25 cellular contexts compared by ENCODE assay signal in genomic region chr10:124007102-124007772, GRCh38.
DNase-seq lines count a peak whose midpoint lies in the region; ATAC-seq and TF ChIP-seq lines count a peak whose summit lies in the region.
"Had no signal": no experiment of that assay in that cellular context is flagged by ENCODE, and none has a peak within 500 bp of the region (broad histone marks: within the 10 kb centered on the region; RNA-seq: fewer than 3 reads in every experiment).

No MANE protein-coding gene starts in this region.

- peak overlapping the region; percentile 26 to 84 (median 62); a peak in 19 of 22 replicates for H3K4me2 ChIP-seq in BLaER1 treated with 17β-estradiol and CSF1 and Interleukin-3, amounts not matched to agents 10 nM and 100 nM
- H3K4me2 ChIP-seq: KMS-11 had no signal

- ATAC-seq in RWPE2 (ENCODE audit: low read depth) (no peak), right lobe of liver (no peak), GM18520 (IDR thresholded peaks at IDR 0.05; ENCODE audit: unreplicated experiment) (no peak)
- ATAC-seq: activated naive CD4-positive, alpha-beta T cell treated with anti-CD3 and anti-CD28 coated beads, Interleukin-2, amount 50 U/mL, for 72 hours; activated T-cell treated with anti-CD3 and anti-CD28 coated beads, Interleukin-2, amount 50 U/mL, for 4 hours had no signal

- H3K27me3 ChIP-seq in BLaER1 treated with 17β-estradiol and CSF1 and Interleukin-3, amounts not matched to agents 10 nM and 100 nM = no peaks in the 10 kb centered on the region
- H3K27me3 ChIP-seq in RWPE2 (ENCODE audit: insufficient read depth, poor library complexity, severe bottlenecking) (no peaks in the 10 kb centered on the region), right lobe of liver (no peaks in the 10 kb centered on the region), sigmoid colon (no peaks in the 10 kb centered on the region)
- H3K27me3 ChIP-seq: ascending aorta had no signal

- H3K36me3 ChIP-seq in BLaER1 treated with 17β-estradiol and CSF1 and Interleukin-3, amounts not matched to agents 10 nM and 100 nM = peaks cover 69 to 100% (median 97%) of the 10 kb centered on the region in 11 experiments
- H3K36me3 ChIP-seq in RWPE2 (ENCODE audit: low read depth) (peaks cover 32% of the 10 kb centered on the region), right lobe of liver (peaks cover 0 to 18% (median 2%) of the 10 kb centered on the region in 4 donors), sigmoid colon (peaks cover 0 to 9% (median 3%) of the 10 kb centered on the region in 4 donors)

- no peak for TF ChIP-seq CTCF in RWPE2 (IDR thresholded peaks at IDR 0.05; ENCODE audit: poor library complexity, severe bottlenecking)
- TF ChIP-seq CTCF in right lobe of liver (IDR thresholded peaks at IDR 0.05) = no peak
- no peak for TF ChIP-seq CTCF in sigmoid colon (IDR thresholded peaks at IDR 0.05)

- TF ChIP-seq POLR2A in right lobe of liver (IDR thresholded peaks at IDR 0.05) = no peak
- no peak for TF ChIP-seq POLR2A in sigmoid colon (IDR thresholded peaks at IDR 0.05)

- H3K4me3 ChIP-seq in BLaER1 treated with 17β-estradiol and CSF1 and Interleukin-3, amounts not matched to agents 10 nM and 100 nM = no peak overlapping the region
- no peak overlapping the region for H3K4me3 ChIP-seq in RWPE2 (ENCODE audit: severe bottlenecking)
- no peak overlapping the region for H3K4me3 ChIP-seq in right lobe of liver
- H3K4me3 ChIP-seq in sigmoid colon = no peak overlapping the region
- H3K4me3 ChIP-seq: ascending aorta had no signal

- intact Hi-C loops in right lobe of liver (cut with DNase I) = no loop called here
- intact Hi-C loops in sigmoid colon (cut with DNase I) = loop anchor here (5.0 kb wide), 1 partner anchor 145 kb away; no protein-coding TSS in a partner anchor

- WGBS in right lobe of liver (ENCODE audit: insufficient coverage, low coverage, low lambda C conversion rate, missing lambda C conversion rate) = 77% methylated on average over 13 of the region's 16 CpGs
- WGBS in sigmoid colon, 2 donors = 84 to 91% methylated on average over 16 of the region's 16 CpGs

- no peaks in the 10 kb centered on the region for H3K9me3 ChIP-seq in BLaER1 treated with 17β-estradiol and CSF1 and Interleukin-3, amounts not matched to agents 10 nM and 100 nM (replicated peaks in 1 of 11)
- H3K9me3 ChIP-seq in RWPE2 (ENCODE audit: severe bottlenecking) = no peaks in the 10 kb centered on the region
- no peaks in the 10 kb centered on the region for H3K9me3 ChIP-seq in right lobe of liver
- no peaks in the 10 kb centered on the region for H3K9me3 ChIP-seq in sigmoid colon
- H3K9me3 ChIP-seq: ascending aorta had no signal

- no peak for TF ChIP-seq EP300 in sigmoid colon (IDR thresholded peaks at IDR 0.05)

- no peak overlapping the region for H3K27ac ChIP-seq in BLaER1 treated with 17β-estradiol and CSF1 and Interleukin-3, amounts not matched to agents 10 nM and 100 nM
- H3K27ac ChIP-seq in RWPE2 (ENCODE audit: poor library complexity, severe bottlenecking) (no peak overlapping the region), right lobe of liver (no peak overlapping the region), sigmoid colon (peak overlapping the region; percentile 85 to 90 (median 89))
- H3K27ac ChIP-seq: ascending aorta, KMS-11, RWPE1 had no signal

- peaks cover 85 to 100% (median 100%) of the 10 kb centered on the region in 11 experiments for H4K20me1 ChIP-seq in BLaER1 treated with 17β-estradiol and CSF1 and Interleukin-3, amounts not matched to agents 10 nM and 100 nM

- peaks cover 53 to 100% (median 71%) of the 10 kb centered on the region in 10 experiments for H3K4me1 ChIP-seq in BLaER1 treated with 17β-estradiol and CSF1 and Interleukin-3, amounts not matched to agents 10 nM and 100 nM
- peaks cover 7% of the 10 kb centered on the region for H3K4me1 ChIP-seq in RWPE2 (ENCODE audit: insufficient read depth, poor library complexity, severe bottlenecking)
- no peaks in the 10 kb centered on the region for H3K4me1 ChIP-seq in right lobe of liver
- H3K4me1 ChIP-seq in sigmoid colon = peaks cover 0 to 80% (median 70%) of the 10 kb centered on the region in 4 donors
- H3K4me1 ChIP-seq: ascending aorta had no signal

- peak; percentile 17 for DNase-seq in RWPE2 (ENCODE audit: low spot score)
- DNase-seq in right lobe of liver = peak in 2 of 3 donors; percentile 24 to 33
- DNase-seq in sigmoid colon = peak; percentile 69
- no peak for DNase-seq in DMS114 treated with DMSO at 0.1 percent for 48 hours (lab: John Stamatoyannopoulos, UW; ENCODE audit: unreplicated experiment)
- DNase-seq in NCI-H146 treated with DMSO at 0.1 percent for 48 hours (lab: John Stamatoyannopoulos, UW; ENCODE audit: unreplicated experiment) = no peak
- DNase-seq: activated CD8-positive, alpha-beta memory T cell treated with anti-CD3 and anti-CD28 coated beads for 24 hours; activated T-cell treated with anti-CD3 and anti-CD28 coated beads, Interleukin-2, amount 50 U/mL, for 4 hours; CD4-positive, alpha-beta T cell; cerebellar nuclear complex; DMS 273 treated with DMSO at 0.1 percent for 48 hours; foreskin melanocyte; GDM1; HCEC 1CT; hypothalamus; MV-4-11; NCI-H187 treated with DMSO at 0.1 percent for 48 hours; NCI-H2227 treated with DMSO at 0.1 percent for 48 hours; retina; SW 1271 had no signal

- peak overlapping the region in 3 of 11 experiments; percentile 6 to 56 (median 48); a peak in 3 of 22 replicates for H3K9ac ChIP-seq in BLaER1 treated with 17β-estradiol and CSF1 and Interleukin-3, amounts not matched to agents 10 nM and 100 nM
- H3K9ac ChIP-seq: KMS-11 had no signal

Comparison
In these comparisons a context has a peak if more than half of its experiments do, and no peak if none do; other contexts are left out.
1. H3K27ac ChIP-seq: peak in sigmoid colon (4 of 4); none in BLaER1 treated with 17β-estradiol and CSF1 and Interleukin-3, amounts not matched to agents 10 nM and 100 nM (0 of 11), RWPE2 (single experiment) and right lobe of liver (0 of 3).
2. DNase-seq: peak in RWPE2 (single experiment), right lobe of liver (2 of 3) and sigmoid colon (single experiment); none in DMS114 treated with DMSO at 0.1 percent for 48 hours (single experiment) and NCI-H146 treated with DMSO at 0.1 percent for 48 hours (single experiment).